10 cellular contexts compared by ENCODE assay signal in genomic region chr20:17568045-17568788, GRCh38. TPM values are rescaled to one million over a fixed set of nuclear protein-coding genes. Genes with fewer than 3 reads are reported as not detected.
DNase-seq lines count a peak whose midpoint lies in the region; FAIRE-seq and TF ChIP-seq lines count a peak whose summit lies in the region.
"Had no signal": no experiment of that assay in that cellular context is flagged by ENCODE, and none has a peak within 500 bp of the region (broad histone marks: within the 10 kb centered on the region; RNA-seq: fewer than 3 reads in every experiment).

No MANE protein-coding gene starts in this region.

- H3K36me3 ChIP-seq in BE2C, result no peaks in the 10 kb centered on the region
- peaks cover 10% of the 10 kb centered on the region for H3K36me3 ChIP-seq in NT2/D1 (ENCODE audit: insufficient read depth, insufficient read length, low read length)
- no peaks in the 10 kb centered on the region for H3K36me3 ChIP-seq in H1 (ENCODE audit: control insufficient read depth in 2 of 4, insufficient read depth in 4 of 4, low read length in 3 of 4)
- H3K36me3 ChIP-seq in neural cell (ENCODE audit: insufficient read depth, low read length), result no peaks in the 10 kb centered on the region

- no peak for TF ChIP-seq RAD21 in H1 (IDR thresholded peaks at IDR 0.05 in 1 of 2, conservative IDR thresholded peaks at IDR 0.05 in 1 of 2; ENCODE audit: low read depth in 2 of 2, low read length in 2 of 2)
- no peak for TF ChIP-seq RAD21 in neural cell (conservative IDR thresholded peaks at IDR 0.05)

- H3K27ac ChIP-seq in H1 (ENCODE audit: low read depth, low read length) (peak overlapping the region; percentile 89), neural cell (ENCODE audit: low read length) (no peak overlapping the region)

- H3K9ac ChIP-seq in NT2/D1 (ENCODE audit: insufficient read length, low read depth) (peak overlapping the region; percentile 76), H1 (replicated peaks in 1 of 4; ENCODE audit: extremely low read depth in 1 of 4, low read depth in 3 of 4, low read length in 3 of 4) (peak overlapping the region in 3 of 4 experiments; percentile 21 to 80 (median 77); a peak in 6 of 7 replicates), neural cell (ENCODE audit: low read length) (peak overlapping the region; percentile 99)

- peaks cover 7% of the 10 kb centered on the region for H3K23me2 ChIP-seq in H1 (ENCODE audit: low read depth, low read length)

- H3K4me1 ChIP-seq in BE2C (peaks cover 4% of the 10 kb centered on the region; the same call in 1 of the 2 replicates), NT2/D1 (ENCODE audit: insufficient read depth, insufficient read length) (no peaks in the 10 kb centered on the region), H1 (replicated peaks in 1 of 4; ENCODE audit: control insufficient read depth in 3 of 4, insufficient read depth in 4 of 4, low read length in 3 of 4) (peaks cover 3 to 21% (median 13%) of the 10 kb centered on the region in 4 experiments; a peak in 6 of 7 replicates)

- POLR2A ChIA-PET in H1 (lab: Charles Lee; ENCODE audit: partially characterized antibody), result interaction anchor here (1.1 kb wide), 1 partner anchor 10 kb away, joined by 6 read pairs; no protein-coding TSS in a partner anchor

- 60% methylated on average over 6 of the region's 6 CpGs; no CpG with 5 or more reads in 1 of the 2 experiments for WGBS in H1 (ENCODE audit: extremely low coverage in 1 of 2, insufficient coverage in 1 of 2, insufficient read length in 1 of 2, insufficient replicate concordance in 2 of 2, low coverage in 1 of 2, low lambda C conversion rate in 2 of 2, missing lambda C conversion rate in 1 of 2), 2 experiments

- no peaks in the 10 kb centered on the region for H3K27me3 ChIP-seq in BE2C
- H3K27me3 ChIP-seq in NT2/D1 (ENCODE audit: insufficient read depth, insufficient read length), result no peaks in the 10 kb centered on the region
- no peaks in the 10 kb centered on the region for H3K27me3 ChIP-seq in H1 (replicated peaks in 1 of 4; ENCODE audit: control insufficient read depth in 3 of 4, extremely low read depth in 1 of 4, insufficient read depth in 3 of 4, low read length in 3 of 4)
- H3K27me3 ChIP-seq in neural cell (ENCODE audit: insufficient read depth, low read depth, low read length), result peaks cover 3% of the 10 kb centered on the region

- peak overlapping the region; percentile 7; the same call in 1 of the 2 replicates for H2BK5ac ChIP-seq in H1 (ENCODE audit: low read depth, low read length)

- no peak for FAIRE-seq in H1 (lab: Jason Lieb, UNC)
- FAIRE-seq: endometrium, GM18507 had no signal

- H3K23ac ChIP-seq in H1 (ENCODE audit: insufficient read length), result no peak overlapping the region

- TF ChIP-seq EP300 in H1 (IDR thresholded peaks at IDR 0.05; ENCODE audit: borderline replicate concordance in 1 of 2, low read depth in 2 of 2, low read length in 2 of 2) (no peak), neural cell (conservative IDR thresholded peaks at IDR 0.05; ENCODE audit: poor library complexity, severe bottlenecking) (no peak)

- no peak for TF ChIP-seq CTCF in BE2C (IDR thresholded peaks at IDR 0.05; ENCODE audit: low read depth, low read length)
- no peak for TF ChIP-seq CTCF in H1 (IDR thresholded peaks at IDR 0.05; ENCODE audit: control extremely low read depth in 1 of 3, insufficient read depth in 1 of 3, low read depth in 1 of 3, low read length in 3 of 3)
- no peak for TF ChIP-seq CTCF in neural cell (IDR thresholded peaks at IDR 0.05; ENCODE audit: poor library complexity, severe bottlenecking)
- TF ChIP-seq CTCF in GM13976 (IDR thresholded peaks at IDR 0.05; ENCODE audit: borderline replicate concordance, control extremely low read depth, extremely low read depth, insufficient read depth, missing control alignments), result no peak

- DNase-seq in BE2C (no peak), NT2/D1 (ENCODE audit: low read depth, low spot score) (no peak), H1 (ENCODE audit: low read depth in 1 of 2, low spot score in 2 of 2) (no peak), KG1 (lab: John Stamatoyannopoulos, UW) (no peak), activated gamma-delta T cell (lab: John Stamatoyannopoulos, UW) (no peak), GM13976 (ENCODE audit: low spot score) (no peak)
- no peak for DNase-seq in activated CD4-positive, CD25-positive, alpha-beta regulatory T cell (lab: John Stamatoyannopoulos, UW)

- H2AK5ac ChIP-seq in H1 (ENCODE audit: low read depth, low read length), result peak overlapping the region; percentile 57; the same call in 1 of the 2 replicates

- H3K79me2 ChIP-seq in H1 (ENCODE audit: control insufficient read depth in 1 of 2, insufficient read depth in 2 of 2, low read length in 2 of 2), result peaks cover 10 to 32% of the 10 kb centered on the region in 2 experiments; a peak in 3 of 4 replicates
- peaks cover 26% of the 10 kb centered on the region for H3K79me2 ChIP-seq in neural cell (replicated peaks; ENCODE audit: insufficient read depth, low read length)

- H3K4ac ChIP-seq in H1 (replicated peaks; ENCODE audit: insufficient read length, low read depth, low read length), result no peak overlapping the region

- H4K8ac ChIP-seq in H1 (ENCODE audit: extremely low read depth, insufficient read depth, low read length), result no peak overlapping the region

- H3K18ac ChIP-seq in H1 (ENCODE audit: extremely low read depth, low read length), result no peak overlapping the region; the same call in 1 of the 2 replicates

- H4K20me1 ChIP-seq in H1 (replicated peaks in 1 of 2; ENCODE audit: control insufficient read depth in 1 of 2, insufficient read depth in 2 of 2, low read length in 2 of 2), result peaks cover 0 to 7% of the 10 kb centered on the region in 2 experiments
- H4K20me1 ChIP-seq in neural cell (ENCODE audit: insufficient read depth), result peaks cover 12% of the 10 kb centered on the region

- H3F3A ChIP-seq in neural cell (ENCODE audit: insufficient read depth, low read length, poor library complexity, severe bottlenecking), result peaks cover 4% of the 10 kb centered on the region

- no peak overlapping the region for H2BK120ac ChIP-seq in H1 (replicated peaks; ENCODE audit: low read depth, low read length)

- H2BK20ac ChIP-seq in H1 (ENCODE audit: low read length), result no peak overlapping the region

- H3K56ac ChIP-seq in H1 (replicated peaks; ENCODE audit: insufficient read length, low read depth, low read length), result no peak overlapping the region

- H3K4me2 ChIP-seq in H1 (ENCODE audit: insufficient read depth in 1 of 2, low read depth in 2 of 2, low read length in 2 of 2) (peak overlapping the region; percentile 80 to 91), neural cell (ENCODE audit: low read length) (no peak overlapping the region)

- CTCF ChIA-PET in H1 (lab: Charles Lee; ENCODE audit: partially characterized antibody), result interaction anchor here (0.7 to 1.0 kb wide), 2 partner anchors 11 to 402 kb away, joined by 3 read pairs; no protein-coding TSS in a partner anchor

- H3K9me3 ChIP-seq in BE2C (no peaks in the 10 kb centered on the region), NT2/D1 (ENCODE audit: insufficient read depth, low read length) (no peaks in the 10 kb centered on the region), H1 (ENCODE audit: insufficient read depth in 2 of 2, low read depth in 1 of 2, low read length in 1 of 2) (no peaks in the 10 kb centered on the region), neural cell (ENCODE audit: low read length) (no peaks in the 10 kb centered on the region)

- in situ Hi-C loops in GM13976 (cut with MboI; ENCODE audit: low sequenced_read_pairs, unreplicated experiment), result no loop called here

- no peak overlapping the region for H4K91ac ChIP-seq in H1 (replicated peaks; ENCODE audit: insufficient read length, low read length)

- 0 out of 2 replicates have a peak overlapping the region, but pooled peaks have one; percentile 14 for H2BK15ac ChIP-seq in H1 (ENCODE audit: low read length)

- H2AFZ ChIP-seq in H1 (ENCODE audit: low read length) (no peak overlapping the region), neural cell (ENCODE audit: low read depth, low read length) (no peak overlapping the region)

- no peak overlapping the region for H3K14ac ChIP-seq in H1 (ENCODE audit: insufficient read length)

- H2BK12ac ChIP-seq in H1 (ENCODE audit: low read depth, low read length), result no peak overlapping the region

- no peaks in the 10 kb centered on the region for H3K79me1 ChIP-seq in H1 (ENCODE audit: low read depth, low read length)

- TF ChIP-seq POLR2A in H1 (IDR thresholded peaks at IDR 0.05; ENCODE audit: control extremely low read depth in 1 of 2, low read depth in 2 of 2, low read length in 2 of 2), result no peak

- H3K9me2 ChIP-seq in neural cell (ENCODE audit: insufficient read depth, low read length), result no peaks in the 10 kb centered on the region

- peak overlapping the region; percentile 64 for H3K4me3 ChIP-seq in BE2C (ENCODE audit: low read depth, low read length)
- peak overlapping the region; percentile 49 for H3K4me3 ChIP-seq in NT2/D1 (ENCODE audit: insufficient read length, low read depth)
- H3K4me3 ChIP-seq in H1 (ENCODE audit: extremely low read depth in 1 of 4, insufficient read depth in 2 of 4, low read depth in 3 of 4, low read length in 4 of 4), result peak overlapping the region; percentile 67 to 93 (median 85)
- H3K4me3 ChIP-seq in neural cell (ENCODE audit: low read length), result peak overlapping the region; percentile 100

- no peak overlapping the region for H4K5ac ChIP-seq in H1 (ENCODE audit: insufficient read length, low read depth, low read length)

RNA-seq across cellular contexts. Expression of gene DSTN, which starts 1.7 kb away (rescaled TPM):
- 211 TPM for polyA plus RNA-seq in BE2C (2012; ENCODE audit: insufficient read depth, insufficient read length, low read depth)
- 208 TPM in 2 replicates for total RNA-seq in H1 (2021; fragmentation: NEBNext Ultra II Directional; extraction: Animal tissue kit (Norgen Biotek cat#: 25700))
- 21.9 and 43.3 TPM in 2 replicates for polyA plus RNA-seq in H1 (2011; rRNA removed)
- 48.1 TPM for polyA plus RNA-seq in H1 (2011; cell fraction: cytosol; rRNA removed)
- 26.3 TPM for polyA plus RNA-seq in H1 (2011; cell fraction: nucleus; rRNA removed)
- polyA plus RNA-seq in H1 (2012, experiment 1 of 2), result 138 to 228 TPM (median 144 TPM) in 4 replicates
- polyA plus RNA-seq in H1 (2012, experiment 2 of 2), result 78.5 TPM
- polyA plus RNA-seq in H1 (2013, experiment 1 of 2), result 327 TPM
- polyA plus RNA-seq in H1 (2013, experiment 2 of 2), result 333 TPM
- 9.6 and 10.5 TPM in 2 replicates for polyA minus RNA-seq in H1 (2011; rRNA and poly(A)+ RNA removed)
- 25.1 TPM for polyA minus RNA-seq in H1 (2011; cell fraction: cytosol; rRNA and poly(A)+ RNA removed)
- polyA minus RNA-seq in H1 (2011; cell fraction: nucleus; rRNA and poly(A)+ RNA removed), result 17.0 TPM
- 238 and 276 TPM in 2 replicates for polyA plus RNA-seq in neural cell
- 167 and 195 TPM in 2 replicates for polyA minus RNA-seq in neural cell

RNA-seq across cellular contexts. Expression of gene BFSP1, which starts 37.0 kb away (rescaled TPM):
- polyA plus RNA-seq in BE2C (2012; ENCODE audit: insufficient read depth, insufficient read length, low read depth), result 0.59 TPM
- 2.5 and 3.2 TPM in 2 replicates for total RNA-seq in H1 (2021; fragmentation: NEBNext Ultra II Directional; extraction: Animal tissue kit (Norgen Biotek cat#: 25700))
- polyA plus RNA-seq in H1 (2011; rRNA removed) (1.5 and 1.8 TPM in 2 replicates), neural cell (1.3 and 2.3 TPM in 2 replicates)
- 3.0 TPM for polyA plus RNA-seq in H1 (2011; cell fraction: cytosol; rRNA removed)
- 3.6 TPM for polyA plus RNA-seq in H1 (2011; cell fraction: nucleus; rRNA removed)
- 2.6 to 3.5 TPM (median 3.2 TPM) in 4 replicates for polyA plus RNA-seq in H1 (2012, experiment 1 of 2)
- 1.8 TPM for polyA plus RNA-seq in H1 (2012, experiment 2 of 2)
- polyA plus RNA-seq in H1 (2013, experiment 1 of 2), result 2.4 TPM
- 2.2 TPM for polyA plus RNA-seq in H1 (2013, experiment 2 of 2)
- polyA minus RNA-seq in H1 (2011; rRNA and poly(A)+ RNA removed), result 1.7 and 2.7 TPM in 2 replicates
- polyA minus RNA-seq in H1 (2011; cell fraction: cytosol; rRNA and poly(A)+ RNA removed), result 1.7 TPM
- polyA minus RNA-seq in H1 (2011; cell fraction: nucleus; rRNA and poly(A)+ RNA removed), result 2.6 TPM
- polyA minus RNA-seq in neural cell, result 3.4 and 3.9 TPM in 2 replicates

Comparison
In these comparisons a context has a peak if more than half of its experiments do, and no peak if none do; other contexts are left out.
1. H3K4me3 ChIP-seq: peak in every context shown above with its lines; median percentile 100 in neural cell; 85 in H1; 64 in BE2C; 49 in NT2/D1.